Comparison of ENCODE assay signal across 8 cellular contexts in genomic region chr6:26157150-26157837, GRCh38.
DNase-seq lines count a peak whose midpoint lies in the region; ATAC-seq and TF ChIP-seq lines count a peak whose summit lies in the region.

No MANE protein-coding gene starts in this region.

- TF ChIP-seq POLR2A in GM15510 (IDR thresholded peaks at IDR 0.05; ENCODE audit: borderline replicate concordance, extremely low read depth, insufficient read length) = peak; percentile 98

- DNase-seq in NCI-H128 (lab: John Stamatoyannopoulos, UW; ENCODE audit: unreplicated experiment) (peak; percentile 76), UCSD-AML1 (lab: John Stamatoyannopoulos, UW; ENCODE audit: unreplicated experiment) (peak; percentile 85), left lobe of liver (ENCODE audit: low spot score) (peak; percentile 59), epidermal melanocyte (ENCODE audit: insufficient read length, low spot score) (no peak)
- peak; percentile 70 for DNase-seq in central memory CD4-positive, alpha-beta T cell
- DNase-seq in stimulated activated CD4-positive, alpha-beta T cell treated with anti-CD3 and anti-CD28 coated beads, Interleukin-2, amount 100 ng/mL, for 24 hours = peak; percentile 68 to 73

- ATAC-seq in HG02678 (IDR thresholded peaks at IDR 0.05; ENCODE audit: unreplicated experiment) (peak; percentile 8), left lobe of liver (peak; percentile 17)
